10 cellular contexts compared by ENCODE assay signal in genomic region chr12:116524964-116525379, GRCh38. TPM values are rescaled to one million over a fixed set of nuclear protein-coding genes. Genes with fewer than 3 reads are reported as not detected.
DNase-seq lines count a peak whose midpoint lies in the region; ATAC-seq and TF ChIP-seq lines count a peak whose summit lies in the region.
"Had no signal": no experiment of that assay in that cellular context is flagged by ENCODE, and none has a peak within 500 bp of the region (broad histone marks: within the 10 kb centered on the region; RNA-seq: fewer than 3 reads in every experiment).

No MANE protein-coding gene starts in this region.

- H3K27ac ChIP-seq in left ventricle myocardium inferior (replicated peaks), result peak overlapping the region; percentile 62
- H3K27ac ChIP-seq in right atrium auricular region, result peak overlapping the region in 1 of 2 donors; percentile 65
- H3K27ac ChIP-seq in breast epithelium, result peak overlapping the region; percentile 48 to 80
- peak overlapping the region; percentile 71 for H3K27ac ChIP-seq in vagina
- H3K27ac ChIP-seq: SJCRH30 had no signal

- no peak overlapping the region for H3K4me3 ChIP-seq in left ventricle myocardium inferior
- no peak overlapping the region for H3K4me3 ChIP-seq in right atrium auricular region
- peak overlapping the region in 1 of 3 donors; percentile 21 for H3K4me3 ChIP-seq in breast epithelium
- H3K4me3 ChIP-seq in vagina, result peak overlapping the region in 1 of 2 donors; percentile 21
- H3K4me3 ChIP-seq: SJCRH30 had no signal

- H3K36me3 ChIP-seq in left ventricle myocardium inferior (no peaks in the 10 kb centered on the region), right atrium auricular region (no peaks in the 10 kb centered on the region), breast epithelium (no peaks in the 10 kb centered on the region), vagina (no peaks in the 10 kb centered on the region)
- H3K36me3 ChIP-seq: SJCRH30 had no signal

- H3K27me3 ChIP-seq in left ventricle myocardium inferior (ENCODE audit: low read depth) (peaks cover 91% of the 10 kb centered on the region), right atrium auricular region (no peaks in the 10 kb centered on the region), breast epithelium (no peaks in the 10 kb centered on the region), vagina (no peaks in the 10 kb centered on the region)
- H3K27me3 ChIP-seq: SJCRH30 had no signal

- H3K9me3 ChIP-seq in left ventricle myocardium inferior (replicated peaks) (no peaks in the 10 kb centered on the region), right atrium auricular region (no peaks in the 10 kb centered on the region), breast epithelium (no peaks in the 10 kb centered on the region), vagina (no peaks in the 10 kb centered on the region)
- H3K9me3 ChIP-seq: SJCRH30 had no signal

- peaks cover 13% of the 10 kb centered on the region for H3K4me1 ChIP-seq in left ventricle myocardium inferior
- H3K4me1 ChIP-seq in right atrium auricular region, result peaks cover 0 to 14% of the 10 kb centered on the region in 2 donors
- H3K4me1 ChIP-seq in breast epithelium, result peaks cover 4% of the 10 kb centered on the region in 2 donors
- peaks cover 54% of the 10 kb centered on the region for H3K4me1 ChIP-seq in vagina
- H3K4me1 ChIP-seq: SJCRH30 had no signal

- ATAC-seq in HG02642 (IDR thresholded peaks at IDR 0.05; ENCODE audit: poor library complexity, unreplicated experiment), result no peak

- TF ChIP-seq POLR2A in breast epithelium (IDR thresholded peaks at IDR 0.05), result no peak
- TF ChIP-seq POLR2A in vagina (IDR thresholded peaks at IDR 0.05), result no peak

- TF ChIP-seq CTCF in left ventricle myocardium inferior (IDR thresholded peaks at IDR 0.05; ENCODE audit: borderline replicate concordance), result no peak
- no peak for TF ChIP-seq CTCF in right atrium auricular region (IDR thresholded peaks at IDR 0.05)
- TF ChIP-seq CTCF in breast epithelium (IDR thresholded peaks at IDR 0.05), result peak in 1 of 3 donors; percentile 7
- no peak for TF ChIP-seq CTCF in vagina (IDR thresholded peaks at IDR 0.05)

- intact Hi-C loops in left ventricle myocardium inferior (cut with micrococcal nuclease), result loop anchor here (5.0 kb wide), 1 partner anchor 72 kb away; no protein-coding TSS in a partner anchor
- intact Hi-C loops in breast epithelium (cut with DNase I; ENCODE audit: low total_unique reads), result loop anchor here (10.0 kb wide), 1 partner anchor 70 kb away; no protein-coding TSS in a partner anchor
- intact Hi-C loops in vagina (cut with DNase I), result loop anchor here (10.0 kb wide), 1 partner anchor 230 kb away; no protein-coding TSS in a partner anchor

- DNase-seq in left ventricle myocardium inferior, result no peak
- DNase-seq in right atrium auricular region (ENCODE audit: low spot score), result no peak
- no peak for DNase-seq in breast epithelium (ENCODE audit: low spot score in 2 of 2)
- peak; percentile 45 for DNase-seq in kidney glomerular epithelial cell (lab: John Stamatoyannopoulos, UW)
- no peak for DNase-seq in vagina (ENCODE audit: extremely low spot score in 2 of 2)
- DNase-seq in RPMI8226, result no peak
- no peak for DNase-seq in SW 1271 (lab: John Stamatoyannopoulos, UW)
- DNase-seq: cortex of kidney had no signal

RNA-seq across cellular contexts. Expression of gene MAP1LC3B2, which starts 34.2 kb away (rescaled TPM):
- total RNA-seq in left ventricle myocardium inferior (2.9 TPM), right atrium auricular region (1 to 10 TPM; 1.0 to 1.4 TPM), breast epithelium (1 to 10 TPM in 2 of 3 donors, under 1 TPM in 1; 0.98 to 8.5 (median 1.1) TPM), vagina (not detected)
- total RNA-seq: SJCRH30 had no signal
